ENCODE assay signal across 2 cellular contexts in the genomic region with DNA sequence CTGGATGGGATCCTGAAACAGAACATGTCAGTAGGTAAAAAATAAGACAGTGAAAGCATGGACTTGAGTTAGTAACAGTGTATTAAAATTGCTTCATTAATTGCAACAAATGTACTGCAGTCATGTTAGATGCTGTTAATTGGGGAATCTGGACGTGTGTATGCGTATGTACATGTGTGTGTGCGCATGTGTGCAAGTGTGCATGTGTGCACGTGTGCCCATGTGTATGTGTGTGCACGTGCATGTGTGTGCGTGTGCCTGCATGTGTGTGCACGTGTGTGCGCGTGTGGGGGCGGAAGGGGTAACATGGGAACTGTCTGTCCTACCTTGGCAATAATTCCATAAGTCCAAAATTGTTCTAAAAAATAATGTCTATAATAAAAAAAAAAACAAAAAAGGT.
TF ChIP-seq lines count a peak whose summit lies in the region.

No MANE protein-coding gene starts in this region.

TF ChIP-seq in IMR-90, 13 proteins besides CTCF, POLR2A, EP300 and RAD21:
- no peak for TF ChIP-seq MAZ (IDR thresholded peaks at IDR 0.05; ENCODE audit: borderline replicate concordance, low read depth, low read length)
- no peak for TF ChIP-seq MXI1 (IDR thresholded peaks at IDR 0.05; ENCODE audit: borderline replicate concordance, low read depth, low read length)
- no peak for TF ChIP-seq MAFK (IDR thresholded peaks at IDR 0.05; ENCODE audit: low read depth, low read length)
- TF ChIP-seq CEBPB (IDR thresholded peaks at IDR 0.05; ENCODE audit: low read depth, low read length), result no peak
- TF ChIP-seq, protein P1, sequence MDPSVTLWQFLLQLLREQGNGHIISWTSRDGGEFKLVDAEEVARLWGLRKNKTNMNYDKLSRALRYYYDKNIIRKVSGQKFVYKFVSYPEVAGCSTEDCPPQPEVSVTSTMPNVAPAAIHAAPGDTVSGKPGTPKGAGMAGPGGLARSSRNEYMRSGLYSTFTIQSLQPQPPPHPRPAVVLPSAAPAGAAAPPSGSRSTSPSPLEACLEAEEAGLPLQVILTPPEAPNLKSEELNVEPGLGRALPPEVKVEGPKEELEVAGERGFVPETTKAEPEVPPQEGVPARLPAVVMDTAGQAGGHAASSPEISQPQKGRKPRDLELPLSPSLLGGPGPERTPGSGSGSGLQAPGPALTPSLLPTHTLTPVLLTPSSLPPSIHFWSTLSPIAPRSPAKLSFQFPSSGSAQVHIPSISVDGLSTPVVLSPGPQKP (IDR thresholded peaks at IDR 0.05; ENCODE audit: borderline replicate concordance, low read depth, low read length), result no peak
- TF ChIP-seq, protein P2, sequence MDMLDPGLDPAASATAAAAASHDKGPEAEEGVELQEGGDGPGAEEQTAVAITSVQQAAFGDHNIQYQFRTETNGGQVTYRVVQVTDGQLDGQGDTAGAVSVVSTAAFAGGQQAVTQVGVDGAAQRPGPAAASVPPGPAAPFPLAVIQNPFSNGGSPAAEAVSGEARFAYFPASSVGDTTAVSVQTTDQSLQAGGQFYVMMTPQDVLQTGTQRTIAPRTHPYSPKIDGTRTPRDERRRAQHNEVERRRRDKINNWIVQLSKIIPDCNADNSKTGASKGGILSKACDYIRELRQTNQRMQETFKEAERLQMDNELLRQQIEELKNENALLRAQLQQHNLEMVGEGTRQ (IDR thresholded peaks at IDR 0.05; ENCODE audit: low read depth, low read length), result no peak
- no peak for TF ChIP-seq CHD1 (IDR thresholded peaks at IDR 0.05; ENCODE audit: low read depth, low read length)
- no peak for TF ChIP-seq BHLHE40 (IDR thresholded peaks at IDR 0.05; ENCODE audit: low read depth, low read length)
- TF ChIP-seq FOS (IDR thresholded peaks at IDR 0.05; ENCODE audit: low read depth, low read length), result no peak
- TF ChIP-seq NFE2L2 (IDR thresholded peaks at IDR 0.05; ENCODE audit: low read depth, low read length), result no peak
- TF ChIP-seq SMC3 (IDR thresholded peaks at IDR 0.05; ENCODE audit: low read depth, low read length), result no peak
- TF ChIP-seq RCOR1 (IDR thresholded peaks at IDR 0.05; ENCODE audit: insufficient replicate concordance, low read length), result no peak
- no peak for TF ChIP-seq RFX5 (IDR thresholded peaks at IDR 0.05; ENCODE audit: low read depth, low read length)
TF ChIP-seq in IMR-90: peak in this region for 0.

TF ChIP-seq in GM12878, 131 proteins besides CTCF, POLR2A, EP300 and RAD21:
- peak; percentile 75; the same call in 1 of the 2 replicates for TF ChIP-seq TCF3 (IDR thresholded peaks at IDR 0.05; ENCODE audit: borderline replicate concordance, insufficient read depth, low read depth, low read length)
- TF ChIP-seq, protein P3, sequence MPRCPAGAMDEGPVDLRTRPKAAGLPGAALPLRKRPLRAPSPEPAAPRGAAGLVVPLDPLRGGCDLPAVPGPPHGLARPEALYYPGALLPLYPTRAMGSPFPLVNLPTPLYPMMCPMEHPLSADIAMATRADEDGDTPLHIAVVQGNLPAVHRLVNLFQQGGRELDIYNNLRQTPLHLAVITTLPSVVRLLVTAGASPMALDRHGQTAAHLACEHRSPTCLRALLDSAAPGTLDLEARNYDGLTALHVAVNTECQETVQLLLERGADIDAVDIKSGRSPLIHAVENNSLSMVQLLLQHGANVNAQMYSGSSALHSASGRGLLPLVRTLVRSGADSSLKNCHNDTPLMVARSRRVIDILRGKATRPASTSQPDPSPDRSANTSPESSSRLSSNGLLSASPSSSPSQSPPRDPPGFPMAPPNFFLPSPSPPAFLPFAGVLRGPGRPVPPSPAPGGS (IDR thresholded peaks at IDR 0.05; ENCODE audit: borderline replicate concordance, insufficient read depth, low read depth, low read length, poor library complexity, severe bottlenecking), result peak; percentile 95
- TF ChIP-seq, protein P4, sequence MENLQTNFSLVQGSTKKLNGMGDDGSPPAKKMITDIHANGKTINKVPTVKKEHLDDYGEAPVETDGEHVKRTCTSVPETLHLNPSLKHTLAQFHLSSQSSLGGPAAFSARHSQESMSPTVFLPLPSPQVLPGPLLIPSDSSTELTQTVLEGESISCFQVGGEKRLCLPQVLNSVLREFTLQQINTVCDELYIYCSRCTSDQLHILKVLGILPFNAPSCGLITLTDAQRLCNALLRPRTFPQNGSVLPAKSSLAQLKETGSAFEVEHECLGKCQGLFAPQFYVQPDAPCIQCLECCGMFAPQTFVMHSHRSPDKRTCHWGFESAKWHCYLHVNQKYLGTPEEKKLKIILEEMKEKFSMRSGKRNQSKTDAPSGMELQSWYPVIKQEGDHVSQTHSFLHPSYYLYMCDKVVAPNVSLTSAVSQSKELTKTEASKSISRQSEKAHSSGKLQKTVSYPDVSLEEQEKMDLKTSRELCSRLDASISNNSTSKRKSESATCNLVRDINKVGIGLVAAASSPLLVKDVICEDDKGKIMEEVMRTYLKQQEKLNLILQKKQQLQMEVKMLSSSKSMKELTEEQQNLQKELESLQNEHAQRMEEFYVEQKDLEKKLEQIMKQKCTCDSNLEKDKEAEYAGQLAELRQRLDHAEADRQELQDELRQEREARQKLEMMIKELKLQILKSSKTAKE (IDR thresholded peaks at IDR 0.05; ENCODE audit: low read depth, poor library complexity, severe bottlenecking), result no peak
